13 cellular contexts compared by ENCODE assay signal in the genomic region with DNA sequence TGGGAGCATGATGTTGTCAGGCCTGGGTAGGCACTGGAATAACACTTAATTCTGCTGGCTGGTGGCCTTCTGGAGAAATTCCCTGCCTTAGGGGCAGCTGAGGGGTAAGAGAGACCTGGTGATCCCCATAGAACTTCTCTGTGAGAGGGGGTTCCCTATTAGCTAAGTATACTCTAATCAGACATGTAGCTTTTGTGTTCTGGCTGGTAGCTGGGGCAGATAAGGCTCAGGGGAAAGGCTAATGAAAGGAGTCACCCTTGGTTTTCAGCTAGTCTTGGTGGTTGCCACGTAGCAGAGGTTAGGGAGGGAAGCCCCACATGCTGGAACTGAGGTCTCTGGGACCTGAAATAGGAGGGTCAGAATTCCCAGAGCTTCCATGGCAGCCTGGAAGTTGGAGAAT. TPM values are rescaled to one million over a fixed set of nuclear protein-coding genes. Genes with fewer than 3 reads are reported as not detected.
DNase-seq lines count a peak whose midpoint lies in the region; ATAC-seq and TF ChIP-seq lines count a peak whose summit lies in the region.
"Had no signal": no experiment of that assay in that cellular context is flagged by ENCODE, and none has a peak within 500 bp of the region (broad histone marks: within the 10 kb centered on the region; RNA-seq: fewer than 3 reads in every experiment).

No MANE protein-coding gene starts in this region.

- WGBS in esophagus muscularis mucosa = 78% methylated on average over 1 of the region's 1 CpG

- H3K36me3 Mint-ChIP-seq in CD4-positive, alpha-beta memory T cell = peaks cover 2 to 21% of the 10 kb centered on the region in 2 donors
- peaks cover 16% of the 10 kb centered on the region for H3K36me3 Mint-ChIP-seq in activated CD4-positive, alpha-beta memory T cell treated with anti-CD3 and anti-CD28 coated beads for 36 hours
- H3K36me3 Mint-ChIP-seq in naive thymus-derived CD8-positive, alpha-beta T cell = peaks cover 0 to 8% (median 0%) of the 10 kb centered on the region in 3 donors

- peaks cover 22% of the 10 kb centered on the region for H3K36me3 ChIP-seq in BLaER1
- H3K36me3 ChIP-seq in CD4-positive, alpha-beta memory T cell (ENCODE audit: insufficient read depth, low read length) = no peaks in the 10 kb centered on the region
- peaks cover 1 to 16% (median 11%) of the 10 kb centered on the region in 4 donors for H3K36me3 ChIP-seq in esophagus muscularis mucosa
- H3K36me3 ChIP-seq: colonic mucosa, thoracic aorta had no signal

- CTCF ChIA-PET in CD4-positive, alpha-beta memory T cell (lab: Charles Lee; ENCODE audit: partially characterized antibody) = interaction anchor here (0.6 to 10.3 kb wide), 22 partner anchors 11 to 699 kb away, joined by 3 to 344 read pairs (median 10); a partner anchor contains a TSS
- CTCF ChIA-PET in activated CD4-positive, alpha-beta memory T cell treated with anti-CD3 and anti-CD28 coated beads for 36 hours (lab: Charles Lee) = interaction anchor here (0.7 to 9.4 kb wide), 28 partner anchors 9 to 613 kb away, joined by 3 to 231 read pairs (median 10); a partner anchor contains a TSS

- H3K4me2 ChIP-seq in BLaER1 = peak overlapping the region; percentile 100

- no peaks in the 10 kb centered on the region for H3K27me3 Mint-ChIP-seq in CD4-positive, alpha-beta memory T cell
- H3K27me3 Mint-ChIP-seq in activated CD4-positive, alpha-beta memory T cell treated with anti-CD3 and anti-CD28 coated beads for 36 hours = no peaks in the 10 kb centered on the region
- H3K27me3 Mint-ChIP-seq in naive thymus-derived CD8-positive, alpha-beta T cell = no peaks in the 10 kb centered on the region

- peaks cover 35 to 75% (median 54%) of the 10 kb centered on the region in 4 donors for H3K4me1 Mint-ChIP-seq in CD4-positive, alpha-beta memory T cell
- H3K4me1 Mint-ChIP-seq in activated CD4-positive, alpha-beta memory T cell treated with anti-CD3 and anti-CD28 coated beads for 36 hours (ENCODE audit: low read depth) = peaks cover 46% of the 10 kb centered on the region
- H3K4me1 Mint-ChIP-seq in naive thymus-derived CD8-positive, alpha-beta T cell = peaks cover 26 to 59% (median 56%) of the 10 kb centered on the region in 4 donors

- peak overlapping the region in 5 of 7 donors; percentile 4 to 87 (median 53) for H3K27ac Mint-ChIP-seq in CD4-positive, alpha-beta memory T cell
- peak overlapping the region; percentile 100 for H3K27ac Mint-ChIP-seq in activated CD4-positive, alpha-beta memory T cell treated with anti-CD3 and anti-CD28 coated beads for 36 hours
- H3K27ac Mint-ChIP-seq in naive thymus-derived CD8-positive, alpha-beta T cell = peak overlapping the region in 7 of 10 donors; percentile 41 to 99 (median 61)

- DNase-seq in CD4-positive, alpha-beta memory T cell = no peak
- DNase-seq in activated CD4-positive, alpha-beta memory T cell treated with anti-CD3 and anti-CD28 coated beads for 36 hours = no peak
- DNase-seq in naive thymus-derived CD8-positive, alpha-beta T cell = no peak
- no peak for DNase-seq in activated effector memory CD4-positive, alpha-beta T cell treated with anti-CD3 and anti-CD28 coated beads, Interleukin-2, amount 50 U/mL, for 16 hours
- no peak for DNase-seq in esophagus muscularis mucosa (ENCODE audit: extremely low spot score)
- DNase-seq: colonic mucosa, lower lobe of right lung, NCI-H146 had no signal

- peaks cover 0 to 6% (median 0%) of the 10 kb centered on the region in 8 donors for H3K9me3 Mint-ChIP-seq in CD4-positive, alpha-beta memory T cell
- no peaks in the 10 kb centered on the region for H3K9me3 Mint-ChIP-seq in activated CD4-positive, alpha-beta memory T cell treated with anti-CD3 and anti-CD28 coated beads for 36 hours
- H3K9me3 Mint-ChIP-seq in naive thymus-derived CD8-positive, alpha-beta T cell = no peaks in the 10 kb centered on the region
- H3K9me3 Mint-ChIP-seq: CD14-positive monocyte had no signal

- no peak overlapping the region for H3K4me3 ChIP-seq in BLaER1
- no peak overlapping the region for H3K4me3 ChIP-seq in CD4-positive, alpha-beta memory T cell (ENCODE audit: low read length in 2 of 2)
- no peak overlapping the region for H3K4me3 ChIP-seq in esophagus muscularis mucosa
- H3K4me3 ChIP-seq: colonic mucosa had no signal

- peaks cover 74% of the 10 kb centered on the region for H3K4me1 ChIP-seq in BLaER1
- H3K4me1 ChIP-seq in CD4-positive, alpha-beta memory T cell (ENCODE audit: insufficient read depth, low read length) = peaks cover 58% of the 10 kb centered on the region
- peaks cover 43 to 74% (median 66%) of the 10 kb centered on the region in 4 donors for H3K4me1 ChIP-seq in esophagus muscularis mucosa

- ATAC-seq in naive thymus-derived CD8-positive, alpha-beta T cell = no peak
- ATAC-seq in HG03159 (IDR thresholded peaks at IDR 0.05; ENCODE audit: unreplicated experiment) = no peak
- ATAC-seq: lower lobe of right lung, sciatic nerve had no signal

- peak overlapping the region; percentile 85; the same call in 1 of the 2 replicates for H3K27ac ChIP-seq in BLaER1
- H3K27ac ChIP-seq in CD4-positive, alpha-beta memory T cell (ENCODE audit: low read depth, low read length) = peak overlapping the region; percentile 82
- no peak overlapping the region for H3K27ac ChIP-seq in esophagus muscularis mucosa (replicated peaks in 1 of 4)

- no peak for TF ChIP-seq POLR2A in esophagus muscularis mucosa (IDR thresholded peaks at IDR 0.05; ENCODE audit: low read depth)

- H3K9ac ChIP-seq in BLaER1 = no peak overlapping the region

- peak overlapping the region; percentile 13 to 98 (median 56) for H3K4me3 Mint-ChIP-seq in CD4-positive, alpha-beta memory T cell
- H3K4me3 Mint-ChIP-seq in activated CD4-positive, alpha-beta memory T cell treated with anti-CD3 and anti-CD28 coated beads for 36 hours = peak overlapping the region; percentile 37
- H3K4me3 Mint-ChIP-seq in naive thymus-derived CD8-positive, alpha-beta T cell = peak overlapping the region in 9 of 10 donors; percentile 8 to 99 (median 45)

- H3K27me3 ChIP-seq in BLaER1 (no peaks in the 10 kb centered on the region), esophagus muscularis mucosa (no peaks in the 10 kb centered on the region)
- no peaks in the 10 kb centered on the region for H3K27me3 ChIP-seq in CD4-positive, alpha-beta memory T cell (ENCODE audit: insufficient read depth, low read length)
- H3K27me3 ChIP-seq: colonic mucosa had no signal

- H4K20me1 ChIP-seq in BLaER1 = peaks cover 21% of the 10 kb centered on the region

- H3K9me3 ChIP-seq in BLaER1 = no peaks in the 10 kb centered on the region
- H3K9me3 ChIP-seq in CD4-positive, alpha-beta memory T cell (ENCODE audit: control insufficient read depth in 1 of 2, low read length in 2 of 2) = no peaks in the 10 kb centered on the region
- no peaks in the 10 kb centered on the region for H3K9me3 ChIP-seq in esophagus muscularis mucosa
- H3K9me3 ChIP-seq: colonic mucosa, lower lobe of right lung, thoracic aorta had no signal

- intact Hi-C loops in CD4-positive, alpha-beta memory T cell (cut with micrococcal nuclease) = loop anchor here (5.0 to 10.0 kb wide), 2 partner anchors 541 to 924 kb away; no protein-coding TSS in a partner anchor
- intact Hi-C loops in activated CD4-positive, alpha-beta memory T cell treated with anti-CD3 and anti-CD28 coated beads for 36 hours (cut with micrococcal nuclease) = loop anchor here (5.0 to 10.0 kb wide), 6 partner anchors 116 to 1039 kb away; a partner anchor contains a TSS
- intact Hi-C loops in esophagus muscularis mucosa (cut with DNase I) = no loop called here

- no peak for TF ChIP-seq CTCF in esophagus muscularis mucosa (IDR thresholded peaks at IDR 0.05)

- no peak for TF ChIP-seq EP300 in esophagus muscularis mucosa (IDR thresholded peaks at IDR 0.05)

- POLR2A ChIA-PET in CD4-positive, alpha-beta memory T cell (lab: Charles Lee; ENCODE audit: partially characterized antibody) = interaction anchor here (0.9 to 10.0 kb wide), 12 partner anchors 11 to 700 kb away, joined by 3 to 315 read pairs (median 10); a partner anchor contains a TSS
- POLR2A ChIA-PET in activated CD4-positive, alpha-beta memory T cell treated with anti-CD3 and anti-CD28 coated beads for 36 hours (lab: Charles Lee) = interaction anchor here (0.9 to 7.7 kb wide), 5 partner anchors 10 to 60 kb away, joined by 3 to 82 read pairs (median 9); a partner anchor contains a TSS
- POLR2A ChIA-PET in naive thymus-derived CD8-positive, alpha-beta T cell (lab: Charles Lee) = interaction anchor here (0.7 to 12.4 kb wide), 7 partner anchors 21 to 371 kb away, joined by 3 to 237 read pairs (median 4); a partner anchor contains a TSS

RNA-seq across cellular contexts. Expression of a gene that starts 1.0 kb away (rescaled TPM):
- total RNA-seq in CD4-positive, alpha-beta memory T cell = 10 to 100 TPM; 27.4 to 28.3 TPM
- polyA plus RNA-seq in CD4-positive, alpha-beta memory T cell = 10 to 100 TPM; 34.6 to 38.7 TPM
- 10 to 100 TPM; 45.0 to 45.8 TPM for total RNA-seq in activated CD4-positive, alpha-beta memory T cell treated with anti-CD3 and anti-CD28 coated beads for 36 hours
- total RNA-seq in naive thymus-derived CD8-positive, alpha-beta T cell = 10 to 100 TPM; 30.1 to 31.8 TPM
- polyA plus RNA-seq in naive thymus-derived CD8-positive, alpha-beta T cell = 10 to 100 TPM; 34.1 to 47.6 (median 45.5) TPM
- 1 to 10 TPM; 5.1 to 7.9 (median 6.0) TPM for total RNA-seq in esophagus muscularis mucosa

RNA-seq across cellular contexts. Expression of a gene that starts 1.8 kb away (rescaled TPM):
- 10 to 100 TPM; 71.1 to 72.3 TPM for total RNA-seq in CD4-positive, alpha-beta memory T cell
- 10 to 100 TPM; 41.7 to 68.9 TPM for polyA plus RNA-seq in CD4-positive, alpha-beta memory T cell
- total RNA-seq in activated CD4-positive, alpha-beta memory T cell treated with anti-CD3 and anti-CD28 coated beads for 36 hours = 10 to 100 TPM; 71.1 to 74.3 TPM
- total RNA-seq in naive thymus-derived CD8-positive, alpha-beta T cell = 10 to 100 TPM; 53.7 to 57.9 TPM
- 10 to 100 TPM; 53.4 to 73.7 (median 70.3) TPM for polyA plus RNA-seq in naive thymus-derived CD8-positive, alpha-beta T cell
- total RNA-seq in esophagus muscularis mucosa = 100 to 1,000 TPM in 1 of 4 donors, 10 to 100 TPM in 3; 88.6 to 113 (median 93.2) TPM

RNA-seq across cellular contexts. Expression of a gene that starts 21.4 kb away (rescaled TPM):
- 10 to 100 TPM; 14.0 to 15.6 TPM for total RNA-seq in CD4-positive, alpha-beta memory T cell
- 1 to 10 TPM; 2.0 to 4.7 TPM for polyA plus RNA-seq in CD4-positive, alpha-beta memory T cell
- 10 to 100 TPM; 39.9 to 41.4 TPM for total RNA-seq in activated CD4-positive, alpha-beta memory T cell treated with anti-CD3 and anti-CD28 coated beads for 36 hours
- 10 to 100 TPM; 15.7 to 15.8 TPM for total RNA-seq in naive thymus-derived CD8-positive, alpha-beta T cell
- polyA plus RNA-seq in naive thymus-derived CD8-positive, alpha-beta T cell = 1 to 10 TPM; 2.2 to 4.7 (median 3.1) TPM
- total RNA-seq in esophagus muscularis mucosa = 10 to 100 TPM in 1 of 4 donors, 1 to 10 TPM in 3; 5.3 to 12.7 (median 9.2) TPM

RNA-seq across cellular contexts. Expression of a gene that starts 30.2 kb away (rescaled TPM):
- total RNA-seq in CD4-positive, alpha-beta memory T cell = 100 to 1,000 TPM; 123 to 126 TPM
- 10 to 100 TPM in 1 of 2 donors, 1 to 10 TPM in 1; 1.3 to 12.2 TPM for polyA plus RNA-seq in CD4-positive, alpha-beta memory T cell
- 10 to 100 TPM; 98.1 to 99.2 TPM for total RNA-seq in activated CD4-positive, alpha-beta memory T cell treated with anti-CD3 and anti-CD28 coated beads for 36 hours
- 100 to 1,000 TPM; 126 to 139 TPM for total RNA-seq in naive thymus-derived CD8-positive, alpha-beta T cell
- 1 to 10 TPM; 3.1 to 8.6 (median 3.7) TPM for polyA plus RNA-seq in naive thymus-derived CD8-positive, alpha-beta T cell
- 10 to 100 TPM; 27.0 to 80.9 (median 31.7) TPM for total RNA-seq in esophagus muscularis mucosa

RNA-seq across cellular contexts. Expression of a gene that starts 49.0 kb away (rescaled TPM):
- 1 to 10 TPM; 2.3 to 3.0 TPM for total RNA-seq in CD4-positive, alpha-beta memory T cell
- not detected for polyA plus RNA-seq in CD4-positive, alpha-beta memory T cell
- 10 to 100 TPM; 18.0 to 21.1 TPM for total RNA-seq in activated CD4-positive, alpha-beta memory T cell treated with anti-CD3 and anti-CD28 coated beads for 36 hours
- total RNA-seq in naive thymus-derived CD8-positive, alpha-beta T cell = 1 to 10 TPM; 2.8 to 3.5 TPM
- under 1 TPM in 2 of 3 donors, not detected in 1; 0.08 to 0.24 TPM for polyA plus RNA-seq in naive thymus-derived CD8-positive, alpha-beta T cell
- 10 to 100 TPM; 26.1 to 41.9 (median 34.0) TPM for total RNA-seq in esophagus muscularis mucosa

Comparison
In these comparisons a context has a peak if more than half of its experiments do, and no peak if none do; other contexts are left out.
1. H3K27ac ChIP-seq: peak in BLaER1 (single experiment) and CD4-positive, alpha-beta memory T cell (single experiment); none in esophagus muscularis mucosa (0 of 4).
2. Peak in every context shown above with its lines, with median percentiles within 50 percentile points of each other: H3K27ac Mint-ChIP-seq and H3K4me3 Mint-ChIP-seq.